ENCODE assay signal across 8 cellular contexts in genomic region chr9:83837070-83837643, GRCh38. TPM values are rescaled to one million over a fixed set of nuclear protein-coding genes. Genes with fewer than 3 reads are reported as not detected.
A peak's percentile ranks its signal among the peaks of the same experiment; 100 is the strongest.
DNase-seq lines count a peak whose midpoint lies in the region; ATAC-seq, FAIRE-seq and TF ChIP-seq lines count a peak whose summit lies in the region.
"Not testable (repeated sequence)": the region's sequence is repeated elsewhere in the genome, so short reads cannot be mapped to it uniquely, and the experiment has no call there.

No MANE protein-coding gene starts in this region.

- H3K9me3 ChIP-seq in Loucy (ENCODE audit: insufficient read depth, low read depth, low read length); heart right ventricle; liver (ENCODE audit: control insufficient read depth in 4 of 4, low read length in 3 of 4): not testable (repeated sequence)

- not testable (repeated sequence) for H3K9me2 ChIP-seq in Loucy (replicated peaks; ENCODE audit: low read depth, low read length)

- H4K20me1 ChIP-seq in Loucy (ENCODE audit: insufficient read depth, low read length, poor library complexity, severe bottlenecking) = not testable (repeated sequence)

- H3K27me3 ChIP-seq in Loucy (ENCODE audit: insufficient read depth, low read length, poor library complexity, severe bottlenecking); dorsolateral prefrontal cortex; heart right ventricle; liver (ENCODE audit: control insufficient read depth in 4 of 4, insufficient read depth in 4 of 4, low read length in 3 of 4): not testable (repeated sequence)

- H3K4me1 ChIP-seq in Loucy (ENCODE audit: insufficient read depth, low read length, poor library complexity, severe bottlenecking); heart right ventricle; liver (ENCODE audit: control insufficient read depth in 4 of 4, insufficient read depth in 4 of 4, low read length in 3 of 4): not testable (repeated sequence)

- not testable (repeated sequence) for H3K79me2 ChIP-seq in Loucy (ENCODE audit: insufficient read depth, low read length)

- not testable (repeated sequence) for TF ChIP-seq POLR2A in GM12891 (IDR thresholded peaks at IDR 0.05; ENCODE audit: low read depth, low read length)

- peak; percentile 46 to 53 for TF ChIP-seq RAD21 in liver (IDR thresholded peaks at IDR 0.05)

- 57 to 73% methylated on average over 6 to 7 of the region's 7 CpGs for WGBS in heart right ventricle, 2 donors
- WGBS in liver = 67% methylated on average over 7 of the region's 7 CpGs

- intact Hi-C loops in dorsolateral prefrontal cortex (cut with DNase I); sciatic nerve (cut with DNase I): not testable (repeated sequence)
- intact Hi-C loops in heart right ventricle (cut with DNase I) = loop anchor here in 1 of 10 donors (10.0 kb wide), 1 partner anchor 88 kb away; the partner anchor contains the start of gene KIF27

- peak; percentile 83 for FAIRE-seq in GM12891 (lab: Jason Lieb, UNC)

- H3F3A ChIP-seq in Loucy (ENCODE audit: low read depth) = not testable (repeated sequence)

- not testable (repeated sequence) for H2AFZ ChIP-seq in Loucy (ENCODE audit: low read length)

- not testable (repeated sequence) for H3K27ac ChIP-seq in 22Rv1; dorsolateral prefrontal cortex; heart right ventricle; liver (ENCODE audit: low read depth in 1 of 2, low read length in 2 of 2)

- H3K4me2 ChIP-seq in Loucy (ENCODE audit: low read depth, low read length, poor library complexity, severe bottlenecking) = not testable (repeated sequence)

- TF ChIP-seq CTCF in 22Rv1 (IDR thresholded peaks at IDR 0.05) (peak; percentile 30; the same call in 1 of the 2 replicates), Loucy (conservative IDR thresholded peaks at IDR 0.05; ENCODE audit: low read length) (peak; percentile 35), dorsolateral prefrontal cortex (IDR thresholded peaks at IDR 0.05 in 54 of 56, conservative IDR thresholded peaks at IDR 0.05 in 2 of 56; ENCODE audit: low read depth in 1 of 56, partially characterized antibody in 56 of 56) (peak in 40 of 56 donors; percentile 11 to 62 (median 29)), heart right ventricle (IDR thresholded peaks at IDR 0.05) (peak in 5 of 9 donors; percentile 6 to 29 (median 24))
- TF ChIP-seq CTCF in liver (IDR thresholded peaks at IDR 0.05; ENCODE audit: low read depth, low read length, missing input control) = not testable (repeated sequence)

- H3K36me3 ChIP-seq in Loucy (ENCODE audit: insufficient read depth, low read length); heart right ventricle; liver (ENCODE audit: control insufficient read depth in 4 of 4, insufficient read depth in 3 of 4, low read depth in 1 of 4, low read length in 3 of 4): not testable (repeated sequence)

- not testable (repeated sequence) for H3K9ac ChIP-seq in Loucy (ENCODE audit: low read depth, low read length, poor library complexity, severe bottlenecking); liver (ENCODE audit: low read depth in 1 of 2, low read length in 2 of 2)

- not testable (repeated sequence) for DNase-seq in GM12891 (ENCODE audit: insufficient read length, low spot score); dorsolateral prefrontal cortex; heart right ventricle; sciatic nerve (ENCODE audit: low spot score)

- peak; percentile 89 for ATAC-seq in SK-N-SH treated with all-trans-retinoic acid at 6 μM for 48 hours
- peak in 3 of 8 donors; percentile 42 to 63 (median 45) for ATAC-seq in heart right ventricle
- peak; percentile 75 for ATAC-seq in sciatic nerve

- not testable (repeated sequence) for H3K4me3 ChIP-seq in Loucy (ENCODE audit: low read length, poor library complexity, severe bottlenecking); dorsolateral prefrontal cortex; heart right ventricle; liver (ENCODE audit: low read depth in 1 of 3, low read length in 3 of 3)

RNA-seq across cellular contexts. Expression of gene GKAP1, which starts 19.6 kb away (rescaled TPM):
- 1.8 TPM for polyA plus RNA-seq in GM12891 (2012; ENCODE audit: low read depth, missing spikeins)
- total RNA-seq in dorsolateral prefrontal cortex = 10 to 100 TPM; 11.7 to 31.7 (median 17.5) TPM
- total RNA-seq in heart right ventricle = 10 to 100 TPM; 13.2 to 25.0 (median 19.9) TPM
- polyA plus RNA-seq in heart right ventricle = 10 to 100 TPM; 18.2 to 24.0 TPM
- total RNA-seq in liver = 1 to 10 TPM; 3.5 to 6.1 TPM
- polyA plus RNA-seq in liver = 10 to 100 TPM in 1 of 2 donors, 1 to 10 TPM in 1; 3.2 to 10.9 TPM
- 11.5 TPM for total RNA-seq in sciatic nerve
